ENCODE assay signal across 8 cellular contexts in the genomic region with DNA sequence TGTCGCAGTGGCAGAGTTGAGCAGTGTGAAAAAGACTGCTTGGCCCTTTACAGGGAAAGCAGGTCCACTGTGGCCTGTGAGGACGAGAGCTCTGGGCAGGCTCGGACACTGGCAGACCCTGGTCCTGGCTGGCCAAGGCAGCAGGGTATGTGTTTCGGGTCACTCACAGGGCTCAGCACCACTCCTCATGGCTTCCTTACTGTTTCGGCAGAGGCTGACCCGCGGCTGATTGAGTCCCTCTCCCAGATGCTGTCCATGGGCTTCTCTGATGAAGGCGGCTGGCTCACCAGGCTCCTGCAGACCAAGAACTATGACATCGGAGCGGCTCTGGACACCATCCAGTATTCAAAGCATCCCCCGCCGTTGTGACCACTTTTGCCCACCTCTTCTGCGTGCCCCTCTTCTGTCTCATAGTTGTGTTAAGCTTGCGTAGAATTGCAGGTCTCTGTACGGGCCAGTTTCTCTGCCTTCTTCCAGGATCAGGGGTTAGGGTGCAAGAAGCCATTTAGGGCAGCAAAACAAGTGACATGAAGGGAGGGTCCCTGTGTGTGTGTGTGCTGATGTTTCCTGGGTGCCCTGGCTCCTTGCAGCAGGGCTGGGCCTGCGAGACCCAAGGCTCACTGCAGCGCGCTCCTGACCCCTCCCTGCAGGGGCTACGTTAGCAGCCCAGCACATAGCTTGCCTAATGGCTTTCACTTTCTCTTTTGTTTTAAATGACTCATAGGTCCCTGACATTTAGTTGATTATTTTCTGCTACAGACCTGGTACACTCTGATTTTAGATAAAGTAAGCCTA. TPM values are rescaled to one million over a fixed set of nuclear protein-coding genes. Genes with fewer than 3 reads are reported as not detected.
DNase-seq lines count a peak whose midpoint lies in the region; ATAC-seq and TF ChIP-seq lines count a peak whose summit lies in the region.

No MANE protein-coding gene starts in this region.

- peak in 3 of 4 experiments; percentile 27 to 43 (median 37) for DNase-seq in activated CD4-positive, CD25-positive, alpha-beta regulatory T cell (lab: John Stamatoyannopoulos, UW)
- no peak for DNase-seq in activated CD4-positive, CD25-positive, alpha-beta regulatory T cell treated with anti-CD3 and anti-CD28 coated beads, Interleukin-2, amount 50 U/mL, for 72 hours
- DNase-seq in activated B cell treated with CpG ODN at 0.5 μM for 24 hours (no peak), erythroblast (lab: John Stamatoyannopoulos, UW) (peak; percentile 52 to 64), GM19238 (ENCODE audit: insufficient read length, low spot score) (no peak), NCI-H510A treated with DMSO at 0.1 percent for 48 hours (lab: John Stamatoyannopoulos, UW) (no peak), SK-N-DZ (ENCODE audit: low spot score) (no peak)
- peak; percentile 49 for DNase-seq in stimulated activated CD4-positive, alpha-beta T cell treated with anti-CD3 and anti-CD28 coated beads, Interleukin-12 subunit alpha, Interleukin-12 subunit beta, amount 100 ng/mL, for 4 hours

- peak; percentile 92 for ATAC-seq in activated B cell treated with CpG ODN at 0.5 μM for 24 hours (ENCODE audit: low read depth)

- peaks cover 15% of the 10 kb centered on the region for H3K4me1 Mint-ChIP-seq in activated B cell treated with CpG ODN at 0.5 μM for 24 hours

- no peak for TF ChIP-seq POLR2A in erythroblast (IDR thresholded peaks at IDR 0.05; ENCODE audit: low read length)

- POLR2A ChIA-PET in activated B cell treated with CpG ODN at 0.5 μM for 24 hours (lab: Charles Lee), result interaction anchor here (0.5 to 1.9 kb wide), 9 partner anchors 9 to 1727 kb away, joined by 3 to 9 read pairs (median 4); no protein-coding TSS in a partner anchor

- H3K27me3 Mint-ChIP-seq in activated B cell treated with CpG ODN at 0.5 μM for 24 hours, result no peaks in the 10 kb centered on the region

- no peaks in the 10 kb centered on the region for H3K9me3 Mint-ChIP-seq in activated B cell treated with CpG ODN at 0.5 μM for 24 hours

- CTCF ChIA-PET in activated B cell treated with CpG ODN at 0.5 μM for 24 hours (lab: Charles Lee), result interaction anchor here (0.6 to 1.3 kb wide), 3 partner anchors 21 to 213 kb away, joined by 3 read pairs; a partner anchor contains a TSS

- peak overlapping the region; percentile 63 for H3K27ac Mint-ChIP-seq in activated B cell treated with CpG ODN at 0.5 μM for 24 hours

- intact Hi-C loops in activated B cell treated with CpG ODN at 0.5 μM for 24 hours (cut with micrococcal nuclease), result loop anchor here (1.0 to 2.0 kb wide), 4 partner anchors 16 to 34 kb away; a partner anchor contains a TSS

- no peak for TF ChIP-seq CTCF in activated B cell treated with CpG ODN at 0.5 μM for 24 hours (IDR thresholded peaks at IDR 0.05)

- peaks cover 79% of the 10 kb centered on the region for H3K36me3 Mint-ChIP-seq in activated B cell treated with CpG ODN at 0.5 μM for 24 hours (ENCODE audit: low read depth)

- no peak overlapping the region for H3K4me3 Mint-ChIP-seq in activated B cell treated with CpG ODN at 0.5 μM for 24 hours

RNA-seq across cellular contexts. Expression of a gene that starts 15.7 kb away (rescaled TPM):
- 243 and 252 TPM in 2 replicates for total RNA-seq in activated B cell treated with CpG ODN at 0.5 μM for 24 hours
- 48.1 and 55.0 TPM in 2 replicates for polyA plus RNA-seq in SK-N-DZ (2014; cell fraction: cytosol; rRNA removed)
- 63.1 and 73.0 TPM in 2 replicates for polyA plus RNA-seq in SK-N-DZ (2014; cell fraction: nucleus; rRNA removed)

RNA-seq across cellular contexts. Expression of a gene that starts 22.2 kb away (rescaled TPM):
- 54.6 and 70.0 TPM in 2 replicates for total RNA-seq in activated B cell treated with CpG ODN at 0.5 μM for 24 hours
- polyA plus RNA-seq in SK-N-DZ (2014; cell fraction: cytosol; rRNA removed), result 60.7 and 72.9 TPM in 2 replicates
- polyA plus RNA-seq in SK-N-DZ (2014; cell fraction: nucleus; rRNA removed), result 207 and 213 TPM in 2 replicates

RNA-seq across cellular contexts. Expression of a gene that starts 29.8 kb away (rescaled TPM):
- 73.6 and 85.3 TPM in 2 replicates for total RNA-seq in activated B cell treated with CpG ODN at 0.5 μM for 24 hours
- 112 and 113 TPM in 2 replicates for polyA plus RNA-seq in SK-N-DZ (2014; cell fraction: cytosol; rRNA removed)
- 255 and 338 TPM in 2 replicates for polyA plus RNA-seq in SK-N-DZ (2014; cell fraction: nucleus; rRNA removed)

RNA-seq across cellular contexts. Expression of a gene that starts 42.6 kb away (rescaled TPM):
- 2.6 and 2.7 TPM in 2 replicates for total RNA-seq in activated B cell treated with CpG ODN at 0.5 μM for 24 hours
- polyA plus RNA-seq in SK-N-DZ (2014; cell fraction: cytosol; rRNA removed), result not detected in 2 replicates
- 4.2 and 9.1 TPM in 2 replicates for polyA plus RNA-seq in SK-N-DZ (2014; cell fraction: nucleus; rRNA removed)

Comparison
In these comparisons a context has a peak if more than half of its experiments do, and no peak if none do; other contexts are left out.
1. DNase-seq: peak in activated CD4-positive, CD25-positive, alpha-beta regulatory T cell (3 of 4), erythroblast (2 of 2) and stimulated activated CD4-positive, alpha-beta T cell treated with anti-CD3 and anti-CD28 coated beads, Interleukin-12 subunit alpha, Interleukin-12 subunit beta, amount 100 ng/mL, for 4 hours (single experiment); none in activated CD4-positive, CD25-positive, alpha-beta regulatory T cell treated with anti-CD3 and anti-CD28 coated beads, Interleukin-2, amount 50 U/mL, for 72 hours (single experiment), activated B cell treated with CpG ODN at 0.5 μM for 24 hours (single experiment), GM19238 (single experiment), NCI-H510A treated with DMSO at 0.1 percent for 48 hours (single experiment) and SK-N-DZ (single experiment).